ENCODE assay signal across 30 cellular contexts in the genomic region with DNA sequence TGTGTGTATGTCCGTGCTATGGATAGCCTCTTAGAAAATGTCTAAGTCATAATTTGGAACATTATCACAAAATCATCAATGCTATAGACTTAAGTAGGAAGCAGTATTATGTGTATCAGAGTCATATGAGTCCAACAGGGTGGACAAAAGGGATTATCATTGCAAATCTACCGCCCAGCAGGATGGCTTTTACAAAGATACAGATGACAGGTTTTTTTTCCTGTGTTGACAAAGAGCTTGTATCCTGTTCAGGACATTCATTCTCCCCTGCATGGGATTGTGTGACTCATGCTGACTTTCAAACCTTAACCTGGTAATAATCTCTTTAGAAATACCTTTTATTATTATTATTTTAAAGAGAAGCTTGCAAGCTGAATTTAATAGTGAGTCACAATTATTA.
DNase-seq lines count a peak whose midpoint lies in the region; ATAC-seq, FAIRE-seq and TF ChIP-seq lines count a peak whose summit lies in the region.
"Had no signal": no experiment of that assay in that cellular context is flagged by ENCODE, and none has a peak within 500 bp of the region (broad histone marks: within the 10 kb centered on the region; RNA-seq: fewer than 3 reads in every experiment).

No MANE protein-coding gene starts in this region.

- 61% methylated on average over 2 of the region's 2 CpGs for WGBS in right cardiac atrium
- 71% methylated on average over 2 of the region's 2 CpGs; no CpG with 5 or more reads in 1 of the 2 experiments for WGBS in H1 (ENCODE audit: extremely low coverage in 1 of 2, insufficient coverage in 1 of 2, insufficient read length in 1 of 2, insufficient replicate concordance in 2 of 2, low coverage in 1 of 2, low lambda C conversion rate in 2 of 2, missing lambda C conversion rate in 1 of 2), 2 experiments

- no peak overlapping the region for H2BK20ac ChIP-seq in H1 (ENCODE audit: low read length)

- H3K4me1 ChIP-seq in cardiac muscle cell (ENCODE audit: low read depth) = peaks cover 51% of the 10 kb centered on the region
- no peaks in the 10 kb centered on the region for H3K4me1 ChIP-seq in right cardiac atrium (ENCODE audit: control insufficient read depth, insufficient read depth, low read length)
- H3K4me1 ChIP-seq in H1 (replicated peaks in 1 of 4; ENCODE audit: control insufficient read depth in 3 of 4, insufficient read depth in 4 of 4, low read length in 3 of 4) = peaks cover 0 to 3% (median 0%) of the 10 kb centered on the region in 4 experiments; a peak in 1 of 7 replicates
- H3K4me1 ChIP-seq: BLaER1 treated with 17β-estradiol and CSF1 and Interleukin-3, amounts not matched to agents 10 nM and 100 nM; body of pancreas; pancreas had no signal

- no peak overlapping the region for H4K91ac ChIP-seq in H1 (replicated peaks; ENCODE audit: insufficient read length, low read length)

- no peak overlapping the region for H3K23ac ChIP-seq in H1 (ENCODE audit: insufficient read length)

- H4K20me1 ChIP-seq in H1 (replicated peaks in 1 of 2; ENCODE audit: control insufficient read depth in 1 of 2, insufficient read depth in 2 of 2, low read length in 2 of 2) = no peaks in the 10 kb centered on the region
- H4K20me1 ChIP-seq: BLaER1 treated with 17β-estradiol and CSF1 and Interleukin-3, amounts not matched to agents 10 nM and 100 nM had no signal

- H3K27ac ChIP-seq in cardiac muscle cell (peak overlapping the region; percentile 12), right cardiac atrium (ENCODE audit: low read length) (no peak overlapping the region), H1 (ENCODE audit: low read depth, low read length) (no peak overlapping the region)
- H3K27ac ChIP-seq: BLaER1 treated with 17β-estradiol and CSF1 and Interleukin-3, amounts not matched to agents 10 nM and 100 nM; body of pancreas; pancreas; PC-9 had no signal

- no peak overlapping the region for H3K4ac ChIP-seq in H1 (replicated peaks; ENCODE audit: insufficient read length, low read depth, low read length)

- no peak overlapping the region for H2BK5ac ChIP-seq in H1 (ENCODE audit: low read depth, low read length)

- H2BK120ac ChIP-seq in H1 (replicated peaks; ENCODE audit: low read depth, low read length) = no peak overlapping the region

- no peak overlapping the region for H3K14ac ChIP-seq in H1 (ENCODE audit: insufficient read length)

- no peak for TF ChIP-seq CTCF in cardiac muscle cell (IDR thresholded peaks at IDR 0.05; ENCODE audit: low read depth, low read length)
- TF ChIP-seq CTCF in H1 (IDR thresholded peaks at IDR 0.05; ENCODE audit: control extremely low read depth in 1 of 3, insufficient read depth in 1 of 3, low read depth in 1 of 3, low read length in 3 of 3) = no peak
- TF ChIP-seq CTCF in retinal pigment epithelial cell (conservative IDR thresholded peaks at IDR 0.05; ENCODE audit: low read depth, low read length) = no peak

- H3K9me3 Mint-ChIP-seq in activated CD8-positive, alpha-beta T cell treated with anti-CD3 and anti-CD28 coated beads, Interleukin-2, amount 10 ng/mL, durations not matched to agents 7 days and 5 days (ENCODE audit: insufficient read depth) = no peaks in the 10 kb centered on the region

- no peak overlapping the region for H2BK15ac ChIP-seq in H1 (ENCODE audit: low read length)

- CTCF ChIA-PET in H1 (lab: Charles Lee; ENCODE audit: partially characterized antibody) = interaction anchor here (1.4 kb wide), 1 partner anchor 72 kb away, joined by 3 read pairs; no protein-coding TSS in a partner anchor
- CTCF ChIA-PET in activated CD8-positive, alpha-beta T cell treated with anti-CD3 and anti-CD28 coated beads, Interleukin-2, amount 10 ng/mL, durations not matched to agents 7 days and 5 days (lab: Charles Lee) = no interaction called here

- no peak overlapping the region for H4K8ac ChIP-seq in H1 (ENCODE audit: extremely low read depth, insufficient read depth, low read length)

- FAIRE-seq in H1 (lab: Jason Lieb, UNC) (no peak), urothelium cell line (lab: Jason Lieb, UNC) (no peak)
- FAIRE-seq: pancreas, small intestine, TTC549 had no signal

- DNase-seq in cardiac muscle cell (ENCODE audit: low read depth in 1 of 2, low spot score in 1 of 2) (no peak), right cardiac atrium (no peak), NCI-H2081 treated with DMSO at 0.1 percent for 48 hours (lab: John Stamatoyannopoulos, UW) (peak; percentile 42), H1 (ENCODE audit: low read depth in 1 of 2, low spot score in 2 of 2) (no peak), retinal pigment epithelial cell (ENCODE audit: low read depth) (peak; percentile 22), Ammon's horn (ENCODE audit: low spot score) (no peak), urothelium cell line (ENCODE audit: low spot score) (no peak)
- no peak for DNase-seq in activated CD8-positive, alpha-beta T cell treated with anti-CD3 and anti-CD28 coated beads, Interleukin-2, amount 10 ng/mL, durations not matched to agents 7 days and 5 days
- DNase-seq: activated CD4-positive, alpha-beta T cell treated with anti-CD3 and anti-CD28 coated beads, Interleukin-2, amount 50 U/mL, for 48 hours; activated naive CD4-positive, alpha-beta T cell treated with anti-CD3 and anti-CD28 coated beads, Interleukin-2, amount 50 U/mL, for 16 hours; body of pancreas; DMS79; GDM1; hippocampal formation; NCI-H187 treated with DMSO at 0.1 percent for 48 hours; NCI-H446; NK-92 treated with Interleukin-12 subunit alpha and Interleukin-12 subunit beta, amount 100 ng/mL, for 24 hours; pancreas; PC-9; retina; SK-N-SH; small intestine; stimulated activated naive CD4-positive, alpha-beta T cell had no signal

- H3K56ac ChIP-seq in H1 (replicated peaks; ENCODE audit: insufficient read length, low read depth, low read length) = peak overlapping the region; percentile 36

- H3K79me1 ChIP-seq in H1 (ENCODE audit: low read depth, low read length) = no peaks in the 10 kb centered on the region

- H3K23me2 ChIP-seq in H1 (ENCODE audit: low read depth, low read length) = no peaks in the 10 kb centered on the region

- no peak overlapping the region for H3K9ac ChIP-seq in H1 (replicated peaks in 1 of 4; ENCODE audit: extremely low read depth in 1 of 4, low read depth in 3 of 4, low read length in 3 of 4)
- H3K9ac ChIP-seq: BLaER1 treated with 17β-estradiol and CSF1 and Interleukin-3, amounts not matched to agents 10 nM and 100 nM; SK-N-SH had no signal

- no peaks in the 10 kb centered on the region for H3K36me3 ChIP-seq in cardiac muscle cell
- no peaks in the 10 kb centered on the region for H3K36me3 ChIP-seq in H1 (ENCODE audit: control insufficient read depth in 2 of 4, insufficient read depth in 4 of 4, low read length in 3 of 4)
- H3K36me3 ChIP-seq: BLaER1 treated with 17β-estradiol and CSF1 and Interleukin-3, amounts not matched to agents 10 nM and 100 nM; pancreas had no signal

- H3K4me2 ChIP-seq in H1 (ENCODE audit: insufficient read depth in 1 of 2, low read depth in 2 of 2, low read length in 2 of 2) = no peak overlapping the region
- H3K4me2 ChIP-seq: BLaER1 treated with 17β-estradiol and CSF1 and Interleukin-3, amounts not matched to agents 10 nM and 100 nM; PC-9; SK-N-SH had no signal

- intact Hi-C loops in right cardiac atrium (cut with DNase I) = no loop called here

- H2AFZ ChIP-seq in H1 (ENCODE audit: low read length) = no peak overlapping the region
- H2AFZ ChIP-seq: PC-9 had no signal

- H3K27ac Mint-ChIP-seq in activated CD8-positive, alpha-beta T cell treated with anti-CD3 and anti-CD28 coated beads, Interleukin-2, amount 10 ng/mL, durations not matched to agents 7 days and 5 days = no peak overlapping the region
- H3K27ac Mint-ChIP-seq: activated T-helper 17 cell treated with anti-CD3 and anti-CD28 coated beads, Interleukin-2, amount 50 U/mL, for 72 hours; nephron; type B pancreatic cell had no signal

- H3K4me3 Mint-ChIP-seq in activated CD8-positive, alpha-beta T cell treated with anti-CD3 and anti-CD28 coated beads, Interleukin-2, amount 10 ng/mL, durations not matched to agents 7 days and 5 days = no peak overlapping the region
- H3K4me3 Mint-ChIP-seq: activated T-helper 17 cell treated with anti-CD3 and anti-CD28 coated beads, Interleukin-2, amount 50 U/mL, for 72 hours; nephron; type B pancreatic cell had no signal

- H4K5ac ChIP-seq in H1 (ENCODE audit: insufficient read length, low read depth, low read length) = no peak overlapping the region

- no peaks in the 10 kb centered on the region for H3K27me3 Mint-ChIP-seq in activated CD8-positive, alpha-beta T cell treated with anti-CD3 and anti-CD28 coated beads, Interleukin-2, amount 10 ng/mL, durations not matched to agents 7 days and 5 days (ENCODE audit: low read depth)
- H3K27me3 Mint-ChIP-seq: activated T-helper 17 cell treated with anti-CD3 and anti-CD28 coated beads, Interleukin-2, amount 50 U/mL, for 72 hours had no signal

- no peak for TF ChIP-seq EP300 in H1 (IDR thresholded peaks at IDR 0.05; ENCODE audit: borderline replicate concordance in 1 of 2, low read depth in 2 of 2, low read length in 2 of 2)

- no peaks in the 10 kb centered on the region for H3K4me1 Mint-ChIP-seq in activated CD8-positive, alpha-beta T cell treated with anti-CD3 and anti-CD28 coated beads, Interleukin-2, amount 10 ng/mL, durations not matched to agents 7 days and 5 days (ENCODE audit: low read depth)
- H3K4me1 Mint-ChIP-seq: activated T-helper 17 cell treated with anti-CD3 and anti-CD28 coated beads, Interleukin-2, amount 50 U/mL, for 72 hours had no signal

- no peaks in the 10 kb centered on the region for H3K79me2 ChIP-seq in H1 (ENCODE audit: control insufficient read depth in 1 of 2, insufficient read depth in 2 of 2, low read length in 2 of 2)

- POLR2A ChIA-PET in H1 (lab: Charles Lee; ENCODE audit: partially characterized antibody) = no interaction called here
- POLR2A ChIA-PET in activated CD8-positive, alpha-beta T cell treated with anti-CD3 and anti-CD28 coated beads, Interleukin-2, amount 10 ng/mL, durations not matched to agents 7 days and 5 days (lab: Charles Lee) = no interaction called here

- no peaks in the 10 kb centered on the region for H3K36me3 Mint-ChIP-seq in activated CD8-positive, alpha-beta T cell treated with anti-CD3 and anti-CD28 coated beads, Interleukin-2, amount 10 ng/mL, durations not matched to agents 7 days and 5 days (ENCODE audit: low read depth)
- H3K36me3 Mint-ChIP-seq: type B pancreatic cell had no signal

- no peak overlapping the region for H3K18ac ChIP-seq in H1 (ENCODE audit: extremely low read depth, low read length)

- no peak for TF ChIP-seq RAD21 in H1 (IDR thresholded peaks at IDR 0.05 in 1 of 2, conservative IDR thresholded peaks at IDR 0.05 in 1 of 2; ENCODE audit: low read depth in 2 of 2, low read length in 2 of 2)

- H3K4me3 ChIP-seq in cardiac muscle cell (no peak overlapping the region), right cardiac atrium (ENCODE audit: low read length) (no peak overlapping the region), H1 (ENCODE audit: extremely low read depth in 1 of 4, insufficient read depth in 2 of 4, low read depth in 3 of 4, low read length in 4 of 4) (no peak overlapping the region), retinal pigment epithelial cell (ENCODE audit: low read length) (no peak overlapping the region)
- H3K4me3 ChIP-seq: BLaER1 treated with 17β-estradiol and CSF1 and Interleukin-3, amounts not matched to agents 10 nM and 100 nM; body of pancreas; pancreas; PC-9 had no signal

- H3K27me3 ChIP-seq in cardiac muscle cell = no peaks in the 10 kb centered on the region
- no peaks in the 10 kb centered on the region for H3K27me3 ChIP-seq in right cardiac atrium (ENCODE audit: control insufficient read depth, insufficient read depth)
- no peaks in the 10 kb centered on the region for H3K27me3 ChIP-seq in H1 (replicated peaks in 1 of 4; ENCODE audit: control insufficient read depth in 3 of 4, extremely low read depth in 1 of 4, insufficient read depth in 3 of 4, low read length in 3 of 4)
- H3K27me3 ChIP-seq: BLaER1 treated with 17β-estradiol and CSF1 and Interleukin-3, amounts not matched to agents 10 nM and 100 nM; body of pancreas; pancreas had no signal

- H3K9me3 ChIP-seq in cardiac muscle cell (ENCODE audit: low read depth) = no peaks in the 10 kb centered on the region
- H3K9me3 ChIP-seq in right cardiac atrium (ENCODE audit: control insufficient read depth, low read length) = no peaks in the 10 kb centered on the region
- H3K9me3 ChIP-seq in H1 (ENCODE audit: insufficient read depth in 2 of 2, low read depth in 1 of 2, low read length in 1 of 2) = peaks cover 0 to 5% of the 10 kb centered on the region in 2 experiments; a peak in 1 of 4 replicates
- H3K9me3 ChIP-seq: BLaER1 treated with 17β-estradiol and CSF1 and Interleukin-3, amounts not matched to agents 10 nM and 100 nM; body of pancreas; pancreas; SK-N-SH had no signal

- no peak overlapping the region for H2AK5ac ChIP-seq in H1 (ENCODE audit: low read depth, low read length)

- no peak overlapping the region for H2BK12ac ChIP-seq in H1 (ENCODE audit: low read depth, low read length)

- ATAC-seq in right cardiac atrium = no peak
- ATAC-seq in activated CD8-positive, alpha-beta T cell treated with anti-CD3 and anti-CD28 coated beads, Interleukin-2, amount 10 ng/mL, durations not matched to agents 7 days and 5 days = no peak
- ATAC-seq: activated T-helper 17 cell treated with anti-CD3 and anti-CD28 coated beads, Interleukin-2, amount 50 U/mL, for 72 hours; body of pancreas; HCT116; Right ventricle myocardium inferior had no signal

- no peak for TF ChIP-seq POLR2A in H1 (IDR thresholded peaks at IDR 0.05; ENCODE audit: control extremely low read depth in 1 of 2, low read depth in 2 of 2, low read length in 2 of 2)

Comparison
In these comparisons a context has a peak if more than half of its experiments do, and no peak if none do; other contexts are left out.
1. DNase-seq: peak in NCI-H2081 treated with DMSO at 0.1 percent for 48 hours (single experiment) and retinal pigment epithelial cell (single experiment); none in cardiac muscle cell (0 of 2), right cardiac atrium (0 of 3), H1 (0 of 2), Ammon's horn (single experiment), activated CD8-positive, alpha-beta T cell treated with anti-CD3 and anti-CD28 coated beads, Interleukin-2, amount 10 ng/mL, durations not matched to agents 7 days and 5 days (single experiment) and urothelium cell line (single experiment).